11 cellular contexts compared by ENCODE assay signal in the genomic region with DNA sequence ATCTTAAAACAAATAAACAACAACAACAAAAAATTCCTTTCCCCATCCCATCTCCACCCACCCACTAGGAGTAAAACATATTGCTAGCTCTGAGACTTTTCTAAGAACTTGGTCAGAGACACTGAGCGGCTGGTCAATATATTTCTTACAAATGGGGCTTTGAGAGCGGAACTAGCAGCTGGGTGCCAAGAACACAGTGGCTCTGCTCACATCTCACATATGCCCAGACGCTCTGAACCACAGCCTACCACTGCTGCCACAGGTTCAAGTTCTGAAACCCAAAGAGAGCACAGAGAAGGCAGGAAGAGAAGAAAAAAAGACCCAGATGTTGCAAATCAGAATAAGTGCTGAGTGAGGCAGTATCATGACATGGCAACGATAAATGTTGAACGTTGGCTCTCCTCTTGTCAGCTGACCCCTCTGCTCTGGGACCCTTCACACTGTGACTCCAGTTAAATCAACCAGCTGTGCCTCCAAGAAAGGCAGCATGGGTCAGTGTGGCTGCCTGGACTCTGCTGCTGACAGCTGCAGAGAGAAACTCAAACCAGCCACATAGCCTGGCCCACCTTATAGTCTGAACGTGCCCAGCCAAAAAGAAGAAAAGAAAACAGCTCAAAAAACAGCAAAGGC. TPM values are rescaled to one million over a fixed set of nuclear protein-coding genes. Genes with fewer than 3 reads are reported as not detected.
DNase-seq lines count a peak whose midpoint lies in the region; ATAC-seq and TF ChIP-seq lines count a peak whose summit lies in the region.
"Had no signal": no experiment of that assay in that cellular context is flagged by ENCODE, and none has a peak within 500 bp of the region (broad histone marks: within the 10 kb centered on the region; RNA-seq: fewer than 3 reads in every experiment).

No MANE protein-coding gene starts in this region.

- no peaks in the 10 kb centered on the region for H3K36me3 Mint-ChIP-seq in HFFc6 (ENCODE audit: low read depth)

- H3K9me3 ChIP-seq in DND-41 (ENCODE audit: insufficient read depth, low read length, severe bottlenecking) (no peaks in the 10 kb centered on the region), Peyer's patch (no peaks in the 10 kb centered on the region)
- no peaks in the 10 kb centered on the region for H3K9me3 ChIP-seq in effector memory CD4-positive, alpha-beta T cell (ENCODE audit: control insufficient read depth, low read length)

- H3K4me1 Mint-ChIP-seq in HFFc6 (ENCODE audit: low read depth), result peaks cover 32% of the 10 kb centered on the region

- no peaks in the 10 kb centered on the region for H3K27me3 Mint-ChIP-seq in HFFc6 (ENCODE audit: insufficient read depth)

- H3K36me3 ChIP-seq in DND-41 (ENCODE audit: insufficient read depth, low read length) (peaks cover 23% of the 10 kb centered on the region), Peyer's patch (no peaks in the 10 kb centered on the region)
- H3K36me3 ChIP-seq in effector memory CD4-positive, alpha-beta T cell (ENCODE audit: control insufficient read depth, insufficient read depth, low read length), result no peaks in the 10 kb centered on the region
- H3K36me3 ChIP-seq: cardiac muscle cell had no signal

- H4K20me1 ChIP-seq in DND-41 (ENCODE audit: insufficient read depth, low read length), result no peaks in the 10 kb centered on the region

- ATAC-seq in DND-41 (ENCODE audit: insufficient read depth, low read depth) (peak; percentile 77), HG03139 (IDR thresholded peaks at IDR 0.05; ENCODE audit: unreplicated experiment) (no peak)

- peak; percentile 87 for DNase-seq in DND-41
- DNase-seq in Peyer's patch, result peak in 1 of 3 donors; percentile 57
- DNase-seq in effector memory CD4-positive, alpha-beta T cell, result no peak
- peak; percentile 61 for DNase-seq in pons (ENCODE audit: low spot score)
- DNase-seq in caudate nucleus (lab: John Stamatoyannopoulos, UW), result no peak
- DNase-seq in NCI-H187 (lab: John Stamatoyannopoulos, UW), result no peak
- DNase-seq in HFFc6, result no peak
- DNase-seq: NCI-H1105 treated with DMSO at 0.1 percent for 48 hours had no signal

- no peak overlapping the region for H3K4me3 Mint-ChIP-seq in HFFc6

- H3K4me2 ChIP-seq in DND-41 (ENCODE audit: insufficient read depth, low read length), result peak overlapping the region; percentile 79

- H3K4me3 ChIP-seq in DND-41 (ENCODE audit: low read depth in 1 of 2, low read length in 2 of 2), result peak overlapping the region; percentile 17 to 57; a peak in 3 of 4 replicates
- no peak overlapping the region for H3K4me3 ChIP-seq in Peyer's patch
- no peak overlapping the region for H3K4me3 ChIP-seq in effector memory CD4-positive, alpha-beta T cell (ENCODE audit: insufficient read depth, low read depth, low read length, poor library complexity, severe bottlenecking)
- H3K4me3 ChIP-seq: cardiac muscle cell, hepatocyte had no signal

- H3K27me3 ChIP-seq in DND-41 (ENCODE audit: insufficient read depth, low read length, poor library complexity) (no peaks in the 10 kb centered on the region), Peyer's patch (no peaks in the 10 kb centered on the region)
- H3K27me3 ChIP-seq in effector memory CD4-positive, alpha-beta T cell (replicated peaks; ENCODE audit: control insufficient read depth, insufficient read depth, low read length, poor library complexity, severe bottlenecking), result no peaks in the 10 kb centered on the region
- H3K27me3 ChIP-seq: cardiac muscle cell, hepatocyte had no signal

- no peak overlapping the region for H3K27ac Mint-ChIP-seq in HFFc6

- TF ChIP-seq CTCF in DND-41 (IDR thresholded peaks at IDR 0.05; ENCODE audit: borderline replicate concordance, extremely low read depth, low read length, poor library complexity, severe bottlenecking), result no peak
- no peak for TF ChIP-seq CTCF in Peyer's patch (IDR thresholded peaks at IDR 0.05)
- no peak for TF ChIP-seq CTCF in HFFc6 (IDR thresholded peaks at IDR 0.05)

- H3K4me1 ChIP-seq in DND-41 (ENCODE audit: insufficient read depth, low read length), result peaks cover 97% of the 10 kb centered on the region
- peaks cover 0 to 25% (median 3%) of the 10 kb centered on the region in 4 donors for H3K4me1 ChIP-seq in Peyer's patch
- peaks cover 19% of the 10 kb centered on the region for H3K4me1 ChIP-seq in effector memory CD4-positive, alpha-beta T cell (ENCODE audit: control insufficient read depth, insufficient read depth, low read length, poor library complexity, severe bottlenecking)

- H2AFZ ChIP-seq in DND-41 (ENCODE audit: low read depth, low read length), result no peak overlapping the region
- H2AFZ ChIP-seq: hepatocyte had no signal

- H3K9me3 Mint-ChIP-seq in HFFc6, result no peaks in the 10 kb centered on the region

- peaks cover 97% of the 10 kb centered on the region for H3K79me2 ChIP-seq in DND-41 (ENCODE audit: insufficient read depth, low read length)
- H3K79me2 ChIP-seq: hepatocyte had no signal

- H3K9ac ChIP-seq in DND-41 (ENCODE audit: low read depth, low read length), result peak overlapping the region; percentile 69

- no peak for TF ChIP-seq POLR2A in Peyer's patch (IDR thresholded peaks at IDR 0.05)

- peak overlapping the region; percentile 96 for H3K27ac ChIP-seq in DND-41 (ENCODE audit: low read length)
- peak overlapping the region in 3 of 4 donors; percentile 44 to 68 (median 44) for H3K27ac ChIP-seq in Peyer's patch
- H3K27ac ChIP-seq in effector memory CD4-positive, alpha-beta T cell (ENCODE audit: insufficient read depth, low read length, poor library complexity, severe bottlenecking), result peak overlapping the region; percentile 63
- H3K27ac ChIP-seq in caudate nucleus (ENCODE audit: low read depth, low read length), result no peak overlapping the region
- H3K27ac ChIP-seq: cardiac muscle cell, hepatocyte had no signal

RNA-seq across cellular contexts. Expression of a gene that starts 26.4 kb away (rescaled TPM):
- total RNA-seq in Peyer's patch, result 1 to 10 TPM; 4.6 to 8.3 (median 6.5) TPM
- 1 to 10 TPM; 7.0 to 9.7 (median 7.9) TPM for total RNA-seq in HFFc6 (2021; fragmentation: NEBNext Ultra II Directional; extraction: Animal tissue kit (Norgen Biotek cat#: 25700))

Comparison
In these comparisons a context has a peak if more than half of its experiments do, and no peak if none do; other contexts are left out.
1. DNase-seq: peak in DND-41 (single experiment) and pons (single experiment); none in effector memory CD4-positive, alpha-beta T cell (0 of 3), caudate nucleus (0 of 61), NCI-H187 (0 of 2) and HFFc6 (single experiment).
2. H3K4me3 ChIP-seq: peak in DND-41 (2 of 2); none in Peyer's patch (0 of 4) and effector memory CD4-positive, alpha-beta T cell (single experiment).